ENCODE assay signal across 3 cellular contexts in the genomic region with DNA sequence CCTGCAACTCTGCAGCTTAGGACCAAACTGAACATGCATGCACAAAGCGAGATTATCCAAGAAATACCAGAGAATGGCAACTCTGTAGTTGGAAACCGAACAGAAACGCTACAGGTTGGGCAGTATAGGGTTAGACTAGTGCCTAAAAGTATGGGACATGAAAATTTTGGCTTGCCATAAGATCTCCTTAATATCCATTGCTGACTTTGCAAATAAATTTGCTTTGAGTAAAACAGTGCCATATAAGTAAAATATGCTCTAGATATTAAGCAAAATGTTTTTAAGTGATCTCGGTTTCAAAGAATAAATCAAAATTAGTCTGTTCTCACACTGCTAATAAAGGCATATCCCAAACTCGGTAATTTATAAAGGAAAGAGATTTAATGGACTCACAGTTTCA.
TF ChIP-seq lines count a peak whose summit lies in the region.

No MANE protein-coding gene starts in this region.

TF ChIP-seq in A549, 52 proteins besides CTCF, POLR2A, EP300 and RAD21 (continued from another document):
- TF ChIP-seq MAFK (IDR thresholded peaks at IDR 0.05; ENCODE audit: partially characterized antibody) = peak; percentile 29
- TF ChIP-seq HOXB13 (CRISPR knock-in tag; IDR thresholded peaks at IDR 0.05; ENCODE audit: low read depth) = no peak
- TF ChIP-seq KDM5A (IDR thresholded peaks at IDR 0.05) = no peak
- TF ChIP-seq JUNB (IDR thresholded peaks at IDR 0.05) = no peak
- no peak for TF ChIP-seq HEYL (CRISPR knock-in tag; IDR thresholded peaks at IDR 0.05)
- TF ChIP-seq CBX2 (IDR thresholded peaks at IDR 0.05; ENCODE audit: borderline replicate concordance, low read depth) = no peak
TF ChIP-seq in A549: peak in this region for 1.

TF ChIP-seq in IMR-90, 13 proteins besides CTCF, POLR2A, EP300 and RAD21:
- TF ChIP-seq RCOR1 (IDR thresholded peaks at IDR 0.05; ENCODE audit: insufficient replicate concordance, low read length) = no peak
- peak; percentile 43 for TF ChIP-seq MAFK (IDR thresholded peaks at IDR 0.05; ENCODE audit: low read depth, low read length)

TF ChIP-seq in K562, 482 proteins besides CTCF, POLR2A, EP300 and RAD21 (continued from another document):
- TF ChIP-seq, protein P1, sequence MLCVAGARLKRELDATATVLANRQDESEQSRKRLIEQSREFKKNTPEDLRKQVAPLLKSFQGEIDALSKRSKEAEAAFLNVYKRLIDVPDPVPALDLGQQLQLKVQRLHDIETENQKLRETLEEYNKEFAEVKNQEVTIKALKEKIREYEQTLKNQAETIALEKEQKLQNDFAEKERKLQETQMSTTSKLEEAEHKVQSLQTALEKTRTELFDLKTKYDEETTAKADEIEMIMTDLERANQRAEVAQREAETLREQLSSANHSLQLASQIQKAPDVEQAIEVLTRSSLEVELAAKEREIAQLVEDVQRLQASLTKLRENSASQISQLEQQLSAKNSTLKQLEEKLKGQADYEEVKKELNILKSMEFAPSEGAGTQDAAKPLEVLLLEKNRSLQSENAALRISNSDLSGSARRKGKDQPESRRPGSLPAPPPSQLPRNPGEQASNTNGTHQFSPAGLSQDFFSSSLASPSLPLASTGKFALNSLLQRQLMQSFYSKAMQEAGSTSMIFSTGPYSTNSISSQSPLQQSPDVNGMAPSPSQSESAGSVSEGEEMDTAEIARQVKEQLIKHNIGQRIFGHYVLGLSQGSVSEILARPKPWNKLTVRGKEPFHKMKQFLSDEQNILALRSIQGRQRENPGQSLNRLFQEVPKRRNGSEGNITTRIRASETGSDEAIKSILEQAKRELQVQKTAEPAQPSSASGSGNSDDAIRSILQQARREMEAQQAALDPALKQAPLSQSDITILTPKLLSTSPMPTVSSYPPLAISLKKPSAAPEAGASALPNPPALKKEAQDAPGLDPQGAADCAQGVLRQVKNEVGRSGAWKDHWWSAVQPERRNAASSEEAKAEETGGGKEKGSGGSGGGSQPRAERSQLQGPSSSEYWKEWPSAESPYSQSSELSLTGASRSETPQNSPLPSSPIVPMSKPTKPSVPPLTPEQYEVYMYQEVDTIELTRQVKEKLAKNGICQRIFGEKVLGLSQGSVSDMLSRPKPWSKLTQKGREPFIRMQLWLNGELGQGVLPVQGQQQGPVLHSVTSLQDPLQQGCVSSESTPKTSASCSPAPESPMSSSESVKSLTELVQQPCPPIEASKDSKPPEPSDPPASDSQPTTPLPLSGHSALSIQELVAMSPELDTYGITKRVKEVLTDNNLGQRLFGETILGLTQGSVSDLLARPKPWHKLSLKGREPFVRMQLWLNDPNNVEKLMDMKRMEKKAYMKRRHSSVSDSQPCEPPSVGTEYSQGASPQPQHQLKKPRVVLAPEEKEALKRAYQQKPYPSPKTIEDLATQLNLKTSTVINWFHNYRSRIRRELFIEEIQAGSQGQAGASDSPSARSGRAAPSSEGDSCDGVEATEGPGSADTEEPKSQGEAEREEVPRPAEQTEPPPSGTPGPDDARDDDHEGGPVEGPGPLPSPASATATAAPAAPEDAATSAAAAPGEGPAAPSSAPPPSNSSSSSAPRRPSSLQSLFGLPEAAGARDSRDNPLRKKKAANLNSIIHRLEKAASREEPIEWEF (CRISPR knock-in tag; IDR thresholded peaks at IDR 0.05) = no peak
- TF ChIP-seq, protein P2, sequence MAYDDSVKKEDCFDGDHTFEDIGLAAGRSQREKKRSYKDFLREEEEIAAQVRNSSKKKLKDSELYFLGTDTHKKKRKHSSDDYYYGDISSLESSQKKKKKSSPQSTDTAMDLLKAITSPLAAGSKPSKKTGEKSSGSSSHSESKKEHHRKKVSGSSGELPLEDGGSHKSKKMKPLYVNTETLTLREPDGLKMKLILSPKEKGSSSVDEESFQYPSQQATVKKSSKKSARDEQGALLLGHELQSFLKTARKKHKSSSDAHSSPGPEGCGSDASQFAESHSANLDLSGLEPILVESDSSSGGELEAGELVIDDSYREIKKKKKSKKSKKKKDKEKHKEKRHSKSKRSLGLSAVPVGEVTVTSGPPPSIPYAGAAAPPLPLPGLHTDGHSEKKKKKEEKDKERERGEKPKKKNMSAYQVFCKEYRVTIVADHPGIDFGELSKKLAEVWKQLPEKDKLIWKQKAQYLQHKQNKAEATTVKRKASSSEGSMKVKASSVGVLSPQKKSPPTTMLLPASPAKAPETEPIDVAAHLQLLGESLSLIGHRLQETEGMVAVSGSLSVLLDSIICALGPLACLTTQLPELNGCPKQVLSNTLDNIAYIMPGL (CRISPR knock-in tag; IDR thresholded peaks at IDR 0.05) = no peak
TF ChIP-seq in K562: peak in this region for 1.
